ENCODE assay signal across 1 cellular context in the genomic region with DNA sequence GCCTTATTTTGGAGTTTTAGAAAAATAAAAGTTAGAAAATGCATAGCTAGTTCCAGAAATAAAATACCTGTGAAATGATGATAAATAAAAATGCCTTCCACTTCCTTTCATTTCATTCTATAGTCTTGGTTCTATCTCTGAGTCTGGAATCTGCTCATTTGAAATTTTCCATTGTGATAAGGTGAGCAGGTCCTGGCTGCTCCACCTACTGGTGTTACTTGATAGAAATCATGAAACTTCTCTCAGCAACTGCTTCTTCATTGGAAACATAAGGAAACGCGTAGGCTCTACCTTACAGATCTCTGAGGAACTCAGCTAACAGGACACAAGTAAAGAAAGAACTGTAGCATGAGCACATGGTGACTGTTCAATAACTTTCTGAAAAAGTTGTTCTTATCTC.
TF ChIP-seq lines count a peak whose summit lies in the region.

No MANE protein-coding gene starts in this region.

TF ChIP-seq in K562, 482 proteins besides CTCF, POLR2A, EP300 and RAD21 (continued from another document):
- TF ChIP-seq, protein P1, sequence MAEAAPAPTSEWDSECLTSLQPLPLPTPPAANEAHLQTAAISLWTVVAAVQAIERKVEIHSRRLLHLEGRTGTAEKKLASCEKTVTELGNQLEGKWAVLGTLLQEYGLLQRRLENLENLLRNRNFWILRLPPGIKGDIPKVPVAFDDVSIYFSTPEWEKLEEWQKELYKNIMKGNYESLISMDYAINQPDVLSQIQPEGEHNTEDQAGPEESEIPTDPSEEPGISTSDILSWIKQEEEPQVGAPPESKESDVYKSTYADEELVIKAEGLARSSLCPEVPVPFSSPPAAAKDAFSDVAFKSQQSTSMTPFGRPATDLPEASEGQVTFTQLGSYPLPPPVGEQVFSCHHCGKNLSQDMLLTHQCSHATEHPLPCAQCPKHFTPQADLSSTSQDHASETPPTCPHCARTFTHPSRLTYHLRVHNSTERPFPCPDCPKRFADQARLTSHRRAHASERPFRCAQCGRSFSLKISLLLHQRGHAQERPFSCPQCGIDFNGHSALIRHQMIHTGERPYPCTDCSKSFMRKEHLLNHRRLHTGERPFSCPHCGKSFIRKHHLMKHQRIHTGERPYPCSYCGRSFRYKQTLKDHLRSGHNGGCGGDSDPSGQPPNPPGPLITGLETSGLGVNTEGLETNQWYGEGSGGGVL (CRISPR knock-in tag; IDR thresholded peaks at IDR 0.05): no peak
- TF ChIP-seq ZNF57 (CRISPR knock-in tag; IDR thresholded peaks at IDR 0.05): no peak
- TF ChIP-seq, protein P2, sequence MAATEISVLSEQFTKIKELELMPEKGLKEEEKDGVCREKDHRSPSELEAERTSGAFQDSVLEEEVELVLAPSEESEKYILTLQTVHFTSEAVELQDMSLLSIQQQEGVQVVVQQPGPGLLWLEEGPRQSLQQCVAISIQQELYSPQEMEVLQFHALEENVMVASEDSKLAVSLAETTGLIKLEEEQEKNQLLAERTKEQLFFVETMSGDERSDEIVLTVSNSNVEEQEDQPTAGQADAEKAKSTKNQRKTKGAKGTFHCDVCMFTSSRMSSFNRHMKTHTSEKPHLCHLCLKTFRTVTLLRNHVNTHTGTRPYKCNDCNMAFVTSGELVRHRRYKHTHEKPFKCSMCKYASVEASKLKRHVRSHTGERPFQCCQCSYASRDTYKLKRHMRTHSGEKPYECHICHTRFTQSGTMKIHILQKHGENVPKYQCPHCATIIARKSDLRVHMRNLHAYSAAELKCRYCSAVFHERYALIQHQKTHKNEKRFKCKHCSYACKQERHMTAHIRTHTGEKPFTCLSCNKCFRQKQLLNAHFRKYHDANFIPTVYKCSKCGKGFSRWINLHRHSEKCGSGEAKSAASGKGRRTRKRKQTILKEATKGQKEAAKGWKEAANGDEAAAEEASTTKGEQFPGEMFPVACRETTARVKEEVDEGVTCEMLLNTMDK (IDR thresholded peaks at IDR 0.05; ENCODE audit: borderline replicate concordance, insufficient read depth, low read depth, low read length, poor library complexity, severe bottlenecking): no peak
- no peak for TF ChIP-seq ZFP91 (CRISPR knock-in tag; IDR thresholded peaks at IDR 0.05)
- TF ChIP-seq PPARD (CRISPR knock-in tag; IDR thresholded peaks at IDR 0.05): no peak
- no peak for TF ChIP-seq ZNF592 (IDR thresholded peaks at IDR 0.05)
- no peak for TF ChIP-seq RBM39 (optimal IDR thresholded peaks at IDR 0.05; ENCODE audit: low read depth, low read length)
- TF ChIP-seq STAT5A (IDR thresholded peaks at IDR 0.05; ENCODE audit: borderline replicate concordance, low read length): no peak
- TF ChIP-seq, protein P3, sequence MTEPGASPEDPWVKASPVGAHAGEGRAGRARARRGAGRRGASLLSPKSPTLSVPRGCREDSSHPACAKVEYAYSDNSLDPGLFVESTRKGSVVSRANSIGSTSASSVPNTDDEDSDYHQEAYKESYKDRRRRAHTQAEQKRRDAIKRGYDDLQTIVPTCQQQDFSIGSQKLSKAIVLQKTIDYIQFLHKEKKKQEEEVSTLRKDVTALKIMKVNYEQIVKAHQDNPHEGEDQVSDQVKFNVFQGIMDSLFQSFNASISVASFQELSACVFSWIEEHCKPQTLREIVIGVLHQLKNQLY (CRISPR knock-in tag; conservative IDR thresholded peaks at IDR 0.05): no peak
- no peak for TF ChIP-seq GABPB1 (CRISPR knock-in tag; IDR thresholded peaks at IDR 0.05)
- TF ChIP-seq BCL6 (CRISPR knock-in tag; IDR thresholded peaks at IDR 0.05): no peak
